ENCODE assay signal across 12 cellular contexts in genomic region chr11:61545341-61545740, GRCh38. TPM values are rescaled to one million over a fixed set of nuclear protein-coding genes. Genes with fewer than 3 reads are reported as not detected.
DNase-seq lines count a peak whose midpoint lies in the region; ATAC-seq and TF ChIP-seq lines count a peak whose summit lies in the region.
"Had no signal": no experiment of that assay in that cellular context is flagged by ENCODE, and none has a peak within 500 bp of the region (broad histone marks: within the 10 kb centered on the region; RNA-seq: fewer than 3 reads in every experiment).

No MANE protein-coding gene starts in this region.

- in situ Hi-C loops in GM13976 (cut with MboI; ENCODE audit: low sequenced_read_pairs, unreplicated experiment): no loop called here

- peaks cover 21% of the 10 kb centered on the region for H3K4me1 Mint-ChIP-seq in glutamatergic neuron (ENCODE audit: low read depth, unreplicated experiment)
- H3K4me1 Mint-ChIP-seq: activated naive CD8-positive, alpha-beta T cell treated with anti-CD3 and anti-CD28 coated beads, Interleukin-2, amount 50 U/mL, for 24 hours had no signal

- TF ChIP-seq CTCF in GM13976 (IDR thresholded peaks at IDR 0.05; ENCODE audit: borderline replicate concordance, control extremely low read depth, extremely low read depth, insufficient read depth, missing control alignments) (peak; percentile 29), glutamatergic neuron (IDR thresholded peaks at IDR 0.05; ENCODE audit: partially characterized antibody, unreplicated experiment) (peak; percentile 50)

- no peaks in the 10 kb centered on the region for H3K27me3 Mint-ChIP-seq in glutamatergic neuron (ENCODE audit: unreplicated experiment)

- ATAC-seq in GM19455 (IDR thresholded peaks at IDR 0.05; ENCODE audit: unreplicated experiment): no peak
- no peak for ATAC-seq in HG03378 (IDR thresholded peaks at IDR 0.05; ENCODE audit: unreplicated experiment)
- ATAC-seq in HG03460 (IDR thresholded peaks at IDR 0.05; ENCODE audit: unreplicated experiment): no peak
- no peak for ATAC-seq in HG03571 (IDR thresholded peaks at IDR 0.05; ENCODE audit: unreplicated experiment)
- ATAC-seq: activated naive CD8-positive, alpha-beta T cell treated with anti-CD3 and anti-CD28 coated beads, Interleukin-2, amount 50 U/mL, for 24 hours; esophagus mucosa had no signal

- peak; percentile 71 for DNase-seq in AG08396 (ENCODE audit: low spot score)
- DNase-seq in GM13976 (ENCODE audit: low spot score): peak; percentile 71
- DNase-seq in RPMI7951 (ENCODE audit: low read depth): peak; percentile 15
- no peak for DNase-seq in glutamatergic neuron
- DNase-seq: activated naive CD8-positive, alpha-beta T cell treated with anti-CD3 and anti-CD28 coated beads, Interleukin-2, amount 50 U/mL, for 24 hours; DMS153; NCI-H226 had no signal

- peaks cover 8% of the 10 kb centered on the region for H3K9me3 Mint-ChIP-seq in glutamatergic neuron (ENCODE audit: unreplicated experiment)
- H3K9me3 Mint-ChIP-seq: activated naive CD8-positive, alpha-beta T cell treated with anti-CD3 and anti-CD28 coated beads, Interleukin-2, amount 50 U/mL, for 24 hours had no signal

- H3K4me3 Mint-ChIP-seq in glutamatergic neuron (ENCODE audit: unreplicated experiment): no peak overlapping the region
- H3K4me3 Mint-ChIP-seq: activated naive CD8-positive, alpha-beta T cell treated with anti-CD3 and anti-CD28 coated beads, Interleukin-2, amount 50 U/mL, for 24 hours had no signal

- H3K27ac Mint-ChIP-seq in glutamatergic neuron (ENCODE audit: unreplicated experiment): no peak overlapping the region
- H3K27ac Mint-ChIP-seq: activated naive CD8-positive, alpha-beta T cell treated with anti-CD3 and anti-CD28 coated beads, Interleukin-2, amount 50 U/mL, for 24 hours had no signal

- no peaks in the 10 kb centered on the region for H3K36me3 Mint-ChIP-seq in glutamatergic neuron (ENCODE audit: unreplicated experiment)

RNA-seq across cellular contexts. Expression of gene SYT7, which starts 35.5 kb away (rescaled TPM):
- total RNA-seq in RPMI7951 (2014; rRNA removed; shearing (Covaris generic)): 0.29 and 0.48 TPM in 2 replicates
- total RNA-seq in glutamatergic neuron (ENCODE audit: unreplicated experiment): 93.6 TPM

RNA-seq across cellular contexts. Expression of gene LRRC10B, which starts 36.8 kb away (rescaled TPM):
- total RNA-seq in RPMI7951 (2014; rRNA removed; shearing (Covaris generic)): not detected in 2 replicates
- total RNA-seq in glutamatergic neuron (ENCODE audit: unreplicated experiment): 8.2 TPM

Comparison
In these comparisons a context has a peak if more than half of its experiments do, and no peak if none do; other contexts are left out.
1. RNA of gene SYT7, which starts 35.5 kb away (total RNA-seq): 93.6 TPM in glutamatergic neuron (single experiment); 0.29 to 0.48 TPM in RPMI7951; every median in the first group is over 10 times any median in the second.